8 cellular contexts compared by ENCODE assay signal in genomic region chr2:235116885-235117492, GRCh38.
DNase-seq lines count a peak whose midpoint lies in the region; ATAC-seq, FAIRE-seq and TF ChIP-seq lines count a peak whose summit lies in the region.

No MANE protein-coding gene starts in this region.

- TF ChIP-seq CTCF in AG09309 (IDR thresholded peaks at IDR 0.05; ENCODE audit: control insufficient read depth, insufficient read depth, low read depth, low read length, missing control alignments) (peak; percentile 54), H1 (IDR thresholded peaks at IDR 0.05; ENCODE audit: control extremely low read depth in 1 of 3, insufficient read depth in 1 of 3, low read depth in 1 of 3, low read length in 3 of 3) (peak in 2 of 3 experiments; percentile 34 to 51; a peak in 2 of 4 replicates)

- TF ChIP-seq EP300 in H1 (IDR thresholded peaks at IDR 0.05; ENCODE audit: borderline replicate concordance in 1 of 2, low read depth in 2 of 2, low read length in 2 of 2), result no peak

- no peak overlapping the region for H3K9ac ChIP-seq in H1 (replicated peaks in 1 of 4; ENCODE audit: extremely low read depth in 1 of 4, low read depth in 3 of 4, low read length in 3 of 4)

- H3K4me2 ChIP-seq in H1 (ENCODE audit: insufficient read depth in 1 of 2, low read depth in 2 of 2, low read length in 2 of 2), result no peak overlapping the region

- no peak overlapping the region for H2BK5ac ChIP-seq in H1 (ENCODE audit: low read depth, low read length)

- H3K27me3 ChIP-seq in H1 (replicated peaks in 1 of 4; ENCODE audit: control insufficient read depth in 3 of 4, extremely low read depth in 1 of 4, insufficient read depth in 3 of 4, low read length in 3 of 4), result no peaks in the 10 kb centered on the region; a peak in 3 of 7 replicates
- H3K27me3 ChIP-seq in neuron (ENCODE audit: insufficient read depth, low read length), result no peaks in the 10 kb centered on the region

- POLR2A ChIA-PET in H1 (lab: Charles Lee; ENCODE audit: partially characterized antibody), result no interaction called here

- no peak overlapping the region for H2BK12ac ChIP-seq in H1 (ENCODE audit: low read depth, low read length)

- no peak overlapping the region for H3K4ac ChIP-seq in H1 (replicated peaks; ENCODE audit: insufficient read length, low read depth, low read length)

- no peaks in the 10 kb centered on the region for H3K79me2 ChIP-seq in H1 (ENCODE audit: control insufficient read depth in 1 of 2, insufficient read depth in 2 of 2, low read length in 2 of 2)

- no peak overlapping the region for H2BK120ac ChIP-seq in H1 (replicated peaks; ENCODE audit: low read depth, low read length)

- FAIRE-seq in H54 (lab: Jason Lieb, UNC) (peak; percentile 60), H1 (lab: Jason Lieb, UNC) (peak; percentile 74)

- H3K4me3 ChIP-seq in AG09309 (ENCODE audit: control insufficient read depth, low read depth, low read length) (no peak overlapping the region), H1 (ENCODE audit: extremely low read depth in 1 of 4, insufficient read depth in 2 of 4, low read depth in 3 of 4, low read length in 4 of 4) (no peak overlapping the region), neuron (ENCODE audit: low read length) (no peak overlapping the region)

- WGBS in H1 (ENCODE audit: extremely low coverage in 1 of 2, insufficient coverage in 1 of 2, insufficient read length in 1 of 2, insufficient replicate concordance in 2 of 2, low coverage in 1 of 2, low lambda C conversion rate in 2 of 2, missing lambda C conversion rate in 1 of 2), 2 experiments, result 52% methylated on average over 3 of the region's 3 CpGs; no CpG with 5 or more reads in 1 of the 2 experiments

- H2AFZ ChIP-seq in H1 (ENCODE audit: low read length), result no peak overlapping the region
- peak overlapping the region; percentile 14 for H2AFZ ChIP-seq in neuron (ENCODE audit: low read depth, low read length)

- H3K79me1 ChIP-seq in H1 (ENCODE audit: low read depth, low read length), result no peaks in the 10 kb centered on the region

- H3K9me3 ChIP-seq in H1 (ENCODE audit: insufficient read depth in 2 of 2, low read depth in 1 of 2, low read length in 1 of 2) (no peaks in the 10 kb centered on the region), neuron (ENCODE audit: low read length) (no peaks in the 10 kb centered on the region)

- no peak overlapping the region for H3K27ac ChIP-seq in H1 (ENCODE audit: low read depth, low read length)

- no peaks in the 10 kb centered on the region for H3K36me3 ChIP-seq in H1 (ENCODE audit: control insufficient read depth in 2 of 4, insufficient read depth in 4 of 4, low read length in 3 of 4)
- no peaks in the 10 kb centered on the region for H3K36me3 ChIP-seq in neuron (ENCODE audit: insufficient read depth, low read length)

- H4K5ac ChIP-seq in H1 (ENCODE audit: insufficient read length, low read depth, low read length), result no peak overlapping the region

- no peak overlapping the region for H4K8ac ChIP-seq in H1 (ENCODE audit: extremely low read depth, insufficient read depth, low read length)

- no peak overlapping the region for H3K23ac ChIP-seq in H1 (ENCODE audit: insufficient read length)

- DNase-seq in AG09309 (ENCODE audit: low read depth), result no peak
- no peak for DNase-seq in H54 (ENCODE audit: insufficient read length, low spot score)
- peak; percentile 60 for DNase-seq in NCI-H82 (lab: John Stamatoyannopoulos, UW)
- no peak for DNase-seq in H1 (ENCODE audit: low read depth in 1 of 2, low spot score in 2 of 2)
- DNase-seq in posterior vena cava (ENCODE audit: low spot score), result no peak
- DNase-seq in effector CD4-positive, alpha-beta T cell, result no peak

- peak; percentile 71 to 75 for TF ChIP-seq RAD21 in H1 (IDR thresholded peaks at IDR 0.05 in 1 of 2, conservative IDR thresholded peaks at IDR 0.05 in 1 of 2; ENCODE audit: low read depth in 2 of 2, low read length in 2 of 2)

- TF ChIP-seq POLR2A in H54 (IDR thresholded peaks at IDR 0.05; ENCODE audit: low read depth, low read length) (no peak), H1 (IDR thresholded peaks at IDR 0.05; ENCODE audit: control extremely low read depth in 1 of 2, low read depth in 2 of 2, low read length in 2 of 2) (no peak)

- H3K56ac ChIP-seq in H1 (replicated peaks; ENCODE audit: insufficient read length, low read depth, low read length), result no peak overlapping the region

- intact Hi-C loops in posterior vena cava (cut with DNase I), result loop anchor here in 1 of 2 donors (5.0 kb wide), 1 partner anchor 570 kb away; no protein-coding TSS in a partner anchor

- H3K23me2 ChIP-seq in H1 (ENCODE audit: low read depth, low read length), result no peaks in the 10 kb centered on the region

- CTCF ChIA-PET in H1 (lab: Charles Lee; ENCODE audit: partially characterized antibody), result interaction anchor here (0.6 to 3.1 kb wide), 32 partner anchors 10 to 714 kb away, joined by 3 to 33 read pairs (median 4); no protein-coding TSS in a partner anchor

- H2BK15ac ChIP-seq in H1 (ENCODE audit: low read length), result no peak overlapping the region

- no peak overlapping the region for H3K14ac ChIP-seq in H1 (ENCODE audit: insufficient read length)

- H3K4me1 ChIP-seq in H1 (replicated peaks in 1 of 4; ENCODE audit: control insufficient read depth in 3 of 4, insufficient read depth in 4 of 4, low read length in 3 of 4) (no peaks in the 10 kb centered on the region; a peak in 1 of 7 replicates), neuron (ENCODE audit: insufficient read depth, low read length) (peaks cover 7% of the 10 kb centered on the region)

- ATAC-seq in GM21723 (IDR thresholded peaks at IDR 0.05; ENCODE audit: unreplicated experiment), result no peak

- no peak overlapping the region for H2BK20ac ChIP-seq in H1 (ENCODE audit: low read length)

- H3K18ac ChIP-seq in H1 (ENCODE audit: extremely low read depth, low read length), result no peak overlapping the region

- H2AK5ac ChIP-seq in H1 (ENCODE audit: low read depth, low read length), result no peak overlapping the region

- no peak overlapping the region for H4K91ac ChIP-seq in H1 (replicated peaks; ENCODE audit: insufficient read length, low read length)

- H4K20me1 ChIP-seq in H1 (replicated peaks in 1 of 2; ENCODE audit: control insufficient read depth in 1 of 2, insufficient read depth in 2 of 2, low read length in 2 of 2), result no peaks in the 10 kb centered on the region

TF ChIP-seq in H1, 55 proteins besides CTCF, POLR2A, EP300 and RAD21 (continues in another document):
- TF ChIP-seq ATF3 (IDR thresholded peaks at IDR 0.05; ENCODE audit: insufficient read depth, low read depth, low read length), result no peak
